ENCODE assay signal across 10 cellular contexts in the genomic region with DNA sequence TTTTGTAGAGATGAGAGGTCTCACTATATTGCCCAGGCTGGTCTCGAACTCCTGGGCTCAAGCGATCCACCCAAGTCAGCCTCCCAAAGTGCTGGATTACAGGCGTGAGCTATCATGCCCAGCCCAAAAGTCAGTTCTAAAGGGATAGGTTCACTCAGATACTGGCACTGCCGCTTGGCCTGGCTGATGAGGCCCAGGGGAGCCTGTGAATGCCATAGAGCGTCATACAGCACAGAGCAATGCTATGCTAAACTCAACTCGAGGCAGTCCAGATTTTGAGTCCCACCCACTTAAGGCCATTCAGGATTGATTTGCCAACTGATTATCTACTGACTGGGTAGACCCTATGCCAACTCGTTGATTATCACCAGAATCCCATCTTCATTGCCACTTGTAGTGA.
"Had no signal": no experiment of that assay in that cellular context is flagged by ENCODE, and none has a peak within 500 bp of the region (broad histone marks: within the 10 kb centered on the region; RNA-seq: fewer than 3 reads in every experiment).

No MANE protein-coding gene starts in this region.

- H3K4me1 ChIP-seq: upper lobe of right lung had no signal

- H3K9me3 ChIP-seq: heart right ventricle, pancreas, upper lobe of right lung had no signal

- H3K27me3 Mint-ChIP-seq: activated naive CD4-positive, alpha-beta T cell treated with anti-CD3 and anti-CD28 coated beads, Interleukin-2, amount 50 U/mL, for 24 hours; stimulated activated memory B cell treated with anti-CD40 and anti-IgM and Interleukin-4, amounts not matched to agents 10 μg/mL and 1 μg/mL and 100 μg/mL, for 72 hours had no signal

- DNase-seq: activated CD4-positive, alpha-beta T cell treated with anti-CD3 and anti-CD28 coated beads for 48 hours; amygdala; foreskin melanocyte; heart right ventricle; upper lobe of right lung had no signal

- H3K4me1 Mint-ChIP-seq: activated naive CD4-positive, alpha-beta T cell treated with anti-CD3 and anti-CD28 coated beads, Interleukin-2, amount 50 U/mL, for 24 hours; neural crest cell; stimulated activated memory B cell treated with anti-CD40 and anti-IgM and Interleukin-4, amounts not matched to agents 10 μg/mL and 1 μg/mL and 100 μg/mL, for 72 hours had no signal

- H3K4me3 ChIP-seq: heart right ventricle, upper lobe of right lung had no signal

- H3K4me3 Mint-ChIP-seq: activated naive CD4-positive, alpha-beta T cell treated with anti-CD3 and anti-CD28 coated beads, Interleukin-2, amount 50 U/mL, for 24 hours; neural crest cell; stimulated activated memory B cell treated with anti-CD40 and anti-IgM and Interleukin-4, amounts not matched to agents 10 μg/mL and 1 μg/mL and 100 μg/mL, for 72 hours had no signal

- H3K27ac ChIP-seq: upper lobe of right lung had no signal

- H3K9me3 Mint-ChIP-seq: activated naive CD4-positive, alpha-beta T cell treated with anti-CD3 and anti-CD28 coated beads, Interleukin-2, amount 50 U/mL, for 24 hours; activated T-helper 2 cell treated with anti-CD3 and anti-CD28 coated beads, Interferon-gamma antibody, Interleukin-2, Interleukin-4, amounts not matched to agents 10 μg/mL and 5 μg/mL and 100 μg/mL, durations not matched to agents 14 hours and 24 hours and 36 hours; neural crest cell; stimulated activated memory B cell treated with anti-CD40 and anti-IgM and Interleukin-4, amounts not matched to agents 10 μg/mL and 1 μg/mL and 100 μg/mL, for 72 hours had no signal

- ATAC-seq: stimulated activated memory B cell treated with anti-CD40 and anti-IgM and Interleukin-4, amounts not matched to agents 10 μg/mL and 1 μg/mL and 100 μg/mL, for 72 hours; upper lobe of right lung had no signal

- H3K27me3 ChIP-seq: heart right ventricle, pancreas, upper lobe of right lung had no signal

- H3K27ac Mint-ChIP-seq: activated naive CD4-positive, alpha-beta T cell treated with anti-CD3 and anti-CD28 coated beads, Interleukin-2, amount 50 U/mL, for 24 hours; activated T-helper 2 cell treated with anti-CD3 and anti-CD28 coated beads, Interferon-gamma antibody, Interleukin-2, Interleukin-4, amounts not matched to agents 10 μg/mL and 5 μg/mL and 100 μg/mL, durations not matched to agents 14 hours and 24 hours and 36 hours; stimulated activated memory B cell treated with anti-CD40 and anti-IgM and Interleukin-4, amounts not matched to agents 10 μg/mL and 1 μg/mL and 100 μg/mL, for 72 hours had no signal

- H3K36me3 ChIP-seq: pancreas had no signal
